In the genomic region with DNA sequence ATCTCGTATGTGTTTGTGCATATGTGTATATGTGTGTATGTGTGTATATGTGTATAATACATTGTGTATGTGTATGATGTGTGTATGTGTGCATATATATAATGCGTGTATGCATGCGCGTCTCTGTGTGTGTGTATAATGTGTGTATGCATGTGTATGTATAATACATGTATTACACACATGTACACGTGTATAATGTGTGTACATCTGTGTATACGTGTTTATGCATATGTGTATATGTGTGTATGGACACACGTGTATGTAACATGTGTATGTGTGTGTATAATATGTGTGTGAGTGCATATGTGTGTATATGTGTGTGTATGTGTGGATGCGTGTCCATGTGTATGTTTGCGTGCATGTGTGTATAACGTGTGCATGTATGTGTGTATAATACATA, we compare ENCODE assay signal across 17 cellular contexts.
DNase-seq lines count a peak whose midpoint lies in the region; ATAC-seq, FAIRE-seq and TF ChIP-seq lines count a peak whose summit lies in the region.
"Had no signal": no experiment of that assay in that cellular context is flagged by ENCODE, and none has a peak within 500 bp of the region (broad histone marks: within the 10 kb centered on the region; RNA-seq: fewer than 3 reads in every experiment).

No MANE protein-coding gene starts in this region.

- no peak for DNase-seq in HepG2 (ENCODE audit: low spot score)
- DNase-seq in right lobe of liver = no peak
- DNase-seq in neuronal stem cell (ENCODE audit: low spot score) = no peak
- DNase-seq: AML-193; CD4-positive, alpha-beta T cell; CD8-positive, alpha-beta memory T cell; COR-L47; DMS79 treated with DMSO at 0.1 percent for 48 hours; GF-D8 had no signal

- CTCF ChIA-PET in HepG2 (lab: Yijun Ruan, JAX; ENCODE audit: low intra/inter-chr PET ratio, low total read pairs) = no interaction called here

- H2AFZ ChIP-seq in HepG2 (ENCODE audit: low read length) (no peak overlapping the region), neuronal stem cell (ENCODE audit: low read length) (no peak overlapping the region)

- no peak overlapping the region for H2BK12ac ChIP-seq in neuronal stem cell (ENCODE audit: low read length)

- BruUV-seq in HepG2 (replicated peaks; lab: Mats Ljungman, UMichigan) = no TSS peak

- H3K27me3 ChIP-seq in HepG2 (ENCODE audit: control insufficient read depth in 1 of 2, insufficient read depth in 2 of 2, low read length in 2 of 2) = no peaks in the 10 kb centered on the region
- H3K27me3 ChIP-seq in right lobe of liver = no peaks in the 10 kb centered on the region
- no peaks in the 10 kb centered on the region for H3K27me3 ChIP-seq in neuronal stem cell (ENCODE audit: control insufficient read depth in 3 of 3, insufficient read depth in 3 of 3, low read depth in 1 of 3, low read length in 3 of 3)
- H3K27me3 ChIP-seq: BLaER1 treated with 17β-estradiol and CSF1 and Interleukin-3, amounts not matched to agents 10 nM and 100 nM had no signal

- H3K4me3 ChIP-seq in HepG2 (replicated peaks in 1 of 3; ENCODE audit: insufficient read depth in 1 of 3, low read depth in 2 of 3, low read length in 3 of 3) (no peak overlapping the region), right lobe of liver (no peak overlapping the region), neuronal stem cell (ENCODE audit: low read length in 2 of 2) (no peak overlapping the region)
- H3K4me3 ChIP-seq: A549; BLaER1 treated with 17β-estradiol and CSF1 and Interleukin-3, amounts not matched to agents 10 nM and 100 nM had no signal

- 46% methylated on average over 10 of the region's 10 CpGs for WGBS in HepG2 (ENCODE audit: low lambda C conversion rate)
- WGBS in right lobe of liver (ENCODE audit: insufficient coverage, low coverage, low lambda C conversion rate, missing lambda C conversion rate) = 61% methylated on average over 8 of the region's 10 CpGs
- no CpG with 5 or more reads among the region's 10 CpGs for WGBS in neuronal stem cell (ENCODE audit: extremely low coverage in 2 of 2, insufficient read length in 2 of 2, insufficient replicate concordance in 1 of 2), 2 donors

- H3K23ac ChIP-seq in neuronal stem cell (ENCODE audit: low read depth, low read length, poor library complexity) = no peak overlapping the region

- H2BK15ac ChIP-seq in neuronal stem cell (ENCODE audit: low read length) = no peak overlapping the region

- TF ChIP-seq POLR2A in HepG2 (IDR thresholded peaks at IDR 0.05; ENCODE audit: insufficient read depth in 1 of 2, low read depth in 2 of 2, low read length in 2 of 2) = no peak
- no peak for TF ChIP-seq POLR2A in right lobe of liver (IDR thresholded peaks at IDR 0.05)

- TF ChIP-seq EP300 in HepG2 (IDR thresholded peaks at IDR 0.05; ENCODE audit: low read depth in 2 of 2, low read length in 2 of 2) (no peak), HepG2 (CRISPR knock-in tag; IDR thresholded peaks at IDR 0.05; ENCODE audit: borderline replicate concordance) (no peak)

- no peak overlapping the region for H3K18ac ChIP-seq in neuronal stem cell (ENCODE audit: low read length)

- in situ Hi-C loops in HepG2 (cut with HindIII; ENCODE audit: extremely low pct_ligation_motif_present, low pct_unique_long_range_greater_than_20kb) = no loop called here

- TF ChIP-seq RAD21 in HepG2 (CRISPR knock-in tag; IDR thresholded peaks at IDR 0.05) = no peak

- no peak overlapping the region for H2AK5ac ChIP-seq in neuronal stem cell (ENCODE audit: low read depth, low read length)

- H3K27ac ChIP-seq in HepG2 (ENCODE audit: extremely low read length, insufficient read depth, low read length) (no peak overlapping the region), right lobe of liver (no peak overlapping the region), neuronal stem cell (replicated peaks; ENCODE audit: low read length) (no peak overlapping the region)
- H3K27ac ChIP-seq: 22Rv1; A549; BLaER1 treated with 17β-estradiol and CSF1 and Interleukin-3, amounts not matched to agents 10 nM and 100 nM; C4-2B had no signal

- H3K9ac ChIP-seq in HepG2 (ENCODE audit: insufficient read depth, low read depth, low read length) (no peak overlapping the region), neuronal stem cell (ENCODE audit: low read depth, low read length, poor library complexity) (no peak overlapping the region)
- H3K9ac ChIP-seq: BLaER1 treated with 17β-estradiol and CSF1 and Interleukin-3, amounts not matched to agents 10 nM and 100 nM had no signal

- intact Hi-C loops in HepG2 (cut with micrococcal nuclease; ENCODE audit: unreplicated experiment) = no loop called here
- intact Hi-C loops in right lobe of liver (cut with DNase I) = no loop called here

- POLR2A ChIA-PET in HepG2 (lab: Yijun Ruan, JAX) = no interaction called here

- H4K20me1 ChIP-seq in HepG2 (ENCODE audit: insufficient read depth, low read length) = no peaks in the 10 kb centered on the region
- H4K20me1 ChIP-seq: BLaER1 treated with 17β-estradiol and CSF1 and Interleukin-3, amounts not matched to agents 10 nM and 100 nM had no signal

- H3K79me2 ChIP-seq in HepG2 (ENCODE audit: insufficient read depth, low read length) = no peaks in the 10 kb centered on the region

- no peak overlapping the region for H2BK5ac ChIP-seq in neuronal stem cell (ENCODE audit: low read length)

- H3K4me2 ChIP-seq in HepG2 (ENCODE audit: low read depth, low read length) (no peak overlapping the region), neuronal stem cell (ENCODE audit: insufficient read depth, low read length, poor library complexity, severe bottlenecking) (no peak overlapping the region)
- H3K4me2 ChIP-seq: A549 had no signal

- no peak overlapping the region for H3K14ac ChIP-seq in neuronal stem cell (ENCODE audit: low read length)

- no peak for TF ChIP-seq CTCF in HepG2 (CRISPR knock-in tag; IDR thresholded peaks at IDR 0.05)
- TF ChIP-seq CTCF in right lobe of liver (IDR thresholded peaks at IDR 0.05) = no peak

- H2BK120ac ChIP-seq in neuronal stem cell (ENCODE audit: low read depth, low read length) = no peak overlapping the region

- peak overlapping the region; percentile 7 for H3K4ac ChIP-seq in neuronal stem cell (ENCODE audit: low read length)

- no peak for ATAC-seq in HepG2
- no peak for ATAC-seq in right lobe of liver
- ATAC-seq in HG03571 (IDR thresholded peaks at IDR 0.05; ENCODE audit: unreplicated experiment) = no peak
- no peak for ATAC-seq in HG03432 (IDR thresholded peaks at IDR 0.05; ENCODE audit: unreplicated experiment)
- ATAC-seq: A549 had no signal

- peaks cover 18% of the 10 kb centered on the region for H3K9me3 ChIP-seq in HepG2 (ENCODE audit: low read length)
- H3K9me3 ChIP-seq in right lobe of liver = no peaks in the 10 kb centered on the region
- no peaks in the 10 kb centered on the region for H3K9me3 ChIP-seq in neuronal stem cell (replicated peaks in 1 of 2; ENCODE audit: control insufficient read depth in 2 of 2, insufficient read depth in 1 of 2, low read depth in 1 of 2, low read length in 2 of 2)
- H3K9me3 ChIP-seq: A549; BLaER1 treated with 17β-estradiol and CSF1 and Interleukin-3, amounts not matched to agents 10 nM and 100 nM had no signal

- no peak overlapping the region for H4K91ac ChIP-seq in neuronal stem cell (ENCODE audit: low read depth, low read length, poor library complexity)

- H3K79me1 ChIP-seq in neuronal stem cell (ENCODE audit: low read depth, low read length) = no peaks in the 10 kb centered on the region

- no peaks in the 10 kb centered on the region for H3K4me1 ChIP-seq in HepG2 (ENCODE audit: insufficient read depth, low read length)
- no peaks in the 10 kb centered on the region for H3K4me1 ChIP-seq in right lobe of liver
- H3K4me1 ChIP-seq in neuronal stem cell (ENCODE audit: control insufficient read depth in 2 of 2, insufficient read depth in 1 of 2, low read depth in 1 of 2, low read length in 2 of 2) = peaks cover 0 to 12% of the 10 kb centered on the region in 2 donors
- H3K4me1 ChIP-seq: A549 had no signal

- H3K36me3 ChIP-seq in HepG2 (replicated peaks in 1 of 2; ENCODE audit: control insufficient read depth in 1 of 2, insufficient read depth in 2 of 2, low read length in 2 of 2) (no peaks in the 10 kb centered on the region), right lobe of liver (no peaks in the 10 kb centered on the region), neuronal stem cell (replicated peaks in 1 of 2; ENCODE audit: control insufficient read depth in 2 of 2, insufficient read depth in 2 of 2, low read length in 2 of 2) (no peaks in the 10 kb centered on the region)
- H3K36me3 ChIP-seq: BLaER1 treated with 17β-estradiol and CSF1 and Interleukin-3, amounts not matched to agents 10 nM and 100 nM had no signal

- no peak for FAIRE-seq in HepG2 (lab: Jason Lieb, UNC)
- FAIRE-seq: A549, G401.6, GM19239 had no signal

- H4K8ac ChIP-seq in neuronal stem cell (ENCODE audit: low read depth, low read length) = no peak overlapping the region

TF ChIP-seq in HepG2, 621 proteins besides CTCF, POLR2A, EP300 and RAD21:
- TF ChIP-seq, protein P1, sequence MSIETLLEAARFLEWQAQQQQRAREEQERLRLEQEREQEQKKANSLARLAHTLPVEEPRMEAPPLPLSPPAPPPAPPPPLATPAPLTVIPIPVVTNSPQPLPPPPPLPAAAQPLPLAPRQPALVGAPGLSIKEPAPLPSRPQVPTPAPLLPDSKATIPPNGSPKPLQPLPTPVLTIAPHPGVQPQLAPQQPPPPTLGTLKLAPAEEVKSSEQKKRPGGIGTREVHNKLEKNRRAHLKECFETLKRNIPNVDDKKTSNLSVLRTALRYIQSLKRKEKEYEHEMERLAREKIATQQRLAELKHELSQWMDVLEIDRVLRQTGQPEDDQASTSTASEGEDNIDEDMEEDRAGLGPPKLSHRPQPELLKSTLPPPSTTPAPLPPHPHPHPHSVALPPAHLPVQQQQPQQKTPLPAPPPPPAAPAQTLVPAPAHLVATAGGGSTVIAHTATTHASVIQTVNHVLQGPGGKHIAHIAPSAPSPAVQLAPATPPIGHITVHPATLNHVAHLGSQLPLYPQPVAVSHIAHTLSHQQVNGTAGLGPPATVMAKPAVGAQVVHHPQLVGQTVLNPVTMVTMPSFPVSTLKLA (IDR thresholded peaks at IDR 0.05) = peak; percentile 55
- TF ChIP-seq GLI4 (CRISPR knock-in tag; IDR thresholded peaks at IDR 0.05; ENCODE audit: borderline replicate concordance) = no peak
